ENCODE assay signal across 8 cellular contexts in genomic region chr16:56729351-56729735, GRCh38. TPM values are rescaled to one million over a fixed set of nuclear protein-coding genes. Genes with fewer than 3 reads are reported as not detected.
DNase-seq lines count a peak whose midpoint lies in the region; TF ChIP-seq lines count a peak whose summit lies in the region.

No MANE protein-coding gene starts in this region.

- TSS peak; percentile 69 for BruUV-seq in mammary epithelial cell (replicated peaks; lab: Mats Ljungman, UMichigan)

- peak overlapping the region; percentile 77 for H3K9ac ChIP-seq in mammary epithelial cell (ENCODE audit: insufficient read depth, low read length)
- H3K9ac ChIP-seq in mesendoderm (ENCODE audit: low read length), result peak overlapping the region; percentile 79

- DNase-seq in cardiac muscle cell (ENCODE audit: low read depth in 1 of 2, low spot score in 1 of 2) (no peak), cardiac septum (ENCODE audit: low spot score) (no peak), mammary epithelial cell (no peak), mesendoderm (no peak), COLO829 (ENCODE audit: low spot score) (no peak), NAMALWA (ENCODE audit: low spot score) (no peak), AG20443 (ENCODE audit: low spot score) (no peak), ureter (ENCODE audit: low spot score) (no peak)

- dilution Hi-C loops in mammary epithelial cell (cut with HindIII; ENCODE audit: low sequenced_read_pairs), result no loop called here

- CTCF ChIA-PET in mammary epithelial cell (lab: Charles Lee; ENCODE audit: low non-redundant PET), result no interaction called here

- 11% methylated on average over 3 of the region's 3 CpGs for WGBS in mammary epithelial cell (ENCODE audit: low coverage, missing lambda C conversion rate)
- no CpG with 5 or more reads among the region's 3 CpGs for WGBS in mesendoderm (ENCODE audit: extremely low coverage, insufficient coverage, low lambda C conversion rate)

- no peak overlapping the region for H4K8ac ChIP-seq in mesendoderm (ENCODE audit: low read depth, low read length)

- in situ Hi-C loops in mammary epithelial cell (cut with MboI; ENCODE audit: low sequenced_read_pairs in 2 of 2), result no loop called here

- TF ChIP-seq CTCF in cardiac muscle cell (IDR thresholded peaks at IDR 0.05; ENCODE audit: low read depth, low read length) (no peak), mammary epithelial cell (conservative IDR thresholded peaks at IDR 0.05 in 1 of 2, IDR thresholded peaks at IDR 0.05 in 1 of 2; ENCODE audit: extremely low read depth in 1 of 2, insufficient read depth in 1 of 2, low read depth in 1 of 2, low read length in 2 of 2) (no peak)

- H4K20me1 ChIP-seq in mammary epithelial cell (ENCODE audit: insufficient read depth, low read length), result no peaks in the 10 kb centered on the region

- H3K79me1 ChIP-seq in mesendoderm (ENCODE audit: low read length), result peaks cover 29% of the 10 kb centered on the region

- no peak overlapping the region for H3K4ac ChIP-seq in mesendoderm (ENCODE audit: low read depth, low read length)

- no peak overlapping the region for H4K5ac ChIP-seq in mesendoderm (ENCODE audit: low read length)

- H3K4me3 ChIP-seq in cardiac muscle cell (peak overlapping the region; percentile 60), mammary epithelial cell (replicated peaks in 1 of 3; ENCODE audit: insufficient read depth in 1 of 3, low read depth in 2 of 3, low read length in 3 of 3) (peak overlapping the region; percentile 57 to 88 (median 67)), mesendoderm (ENCODE audit: low read length) (peak overlapping the region; percentile 64)

- no peak overlapping the region for H2BK120ac ChIP-seq in mesendoderm (ENCODE audit: low read depth, low read length)

- H2BK5ac ChIP-seq in mesendoderm (ENCODE audit: low read length), result no peak overlapping the region

- H2AK5ac ChIP-seq in mesendoderm (ENCODE audit: low read length), result no peak overlapping the region

- H3K79me2 ChIP-seq in mammary epithelial cell (ENCODE audit: insufficient read depth, low read length), result peaks cover 47% of the 10 kb centered on the region
- peaks cover 40% of the 10 kb centered on the region for H3K79me2 ChIP-seq in mesendoderm (ENCODE audit: control insufficient read depth, insufficient read depth, low read length)

- H3K36me3 ChIP-seq in cardiac muscle cell (no peaks in the 10 kb centered on the region), mammary epithelial cell (ENCODE audit: insufficient read depth, low read length) (no peaks in the 10 kb centered on the region), mesendoderm (ENCODE audit: control insufficient read depth, insufficient read depth, low read length) (peaks cover 3% of the 10 kb centered on the region)

- H3K18ac ChIP-seq in mesendoderm (ENCODE audit: low read length), result peak overlapping the region; percentile 41

- peaks cover 14% of the 10 kb centered on the region for H3K4me1 ChIP-seq in cardiac muscle cell (ENCODE audit: low read depth)
- peaks cover 28% of the 10 kb centered on the region for H3K4me1 ChIP-seq in mammary epithelial cell (ENCODE audit: insufficient read depth, low read length)
- H3K4me1 ChIP-seq in mesendoderm (ENCODE audit: control insufficient read depth, low read depth, low read length), result no peaks in the 10 kb centered on the region

- no peaks in the 10 kb centered on the region for H3K27me3 ChIP-seq in cardiac muscle cell
- H3K27me3 ChIP-seq in mammary epithelial cell (ENCODE audit: insufficient read depth, low read length), result no peaks in the 10 kb centered on the region
- H3K27me3 ChIP-seq in mesendoderm (ENCODE audit: insufficient read depth, low read length, poor library complexity), result no peaks in the 10 kb centered on the region

- H3K4me2 ChIP-seq in mammary epithelial cell (ENCODE audit: insufficient read depth, low read depth, low read length), result peak overlapping the region; percentile 78
- H3K4me2 ChIP-seq in mesendoderm (ENCODE audit: low read length), result peak overlapping the region; percentile 42

- H3K23ac ChIP-seq in mesendoderm (ENCODE audit: low read length), result no peak overlapping the region

- H3K56ac ChIP-seq in mesendoderm (ENCODE audit: low read length), result peak overlapping the region; percentile 87

- H3K27ac ChIP-seq in cardiac muscle cell, result peak overlapping the region; percentile 94
- H3K27ac ChIP-seq in mammary epithelial cell (ENCODE audit: insufficient read depth, low read depth, low read length), result peak overlapping the region; percentile 73
- H3K27ac ChIP-seq in mesendoderm (ENCODE audit: low read depth, low read length), result no peak overlapping the region

- H2BK15ac ChIP-seq in mesendoderm (replicated peaks; ENCODE audit: low read depth), result no peak overlapping the region

- intact Hi-C loops in cardiac septum (cut with DNase I), result no loop called here
- intact Hi-C loops in mammary epithelial cell (cut with micrococcal nuclease), result loop anchor here (2.0 kb wide), 1 partner anchor 59 kb away; no protein-coding TSS in a partner anchor

- no peaks in the 10 kb centered on the region for H3K9me3 ChIP-seq in cardiac muscle cell (ENCODE audit: low read depth)
- H3K9me3 ChIP-seq in mammary epithelial cell (replicated peaks; ENCODE audit: insufficient read depth, low read length), result no peaks in the 10 kb centered on the region

- peak overlapping the region; percentile 86 for H2AFZ ChIP-seq in mammary epithelial cell (ENCODE audit: low read depth, low read length)

RNA-seq across cellular contexts. Expression of gene NUP93, which starts 0.6 kb away (rescaled TPM):
- total RNA-seq in cardiac muscle cell, result 110 and 115 TPM in 2 replicates
- polyA plus RNA-seq in cardiac muscle cell, result 127 and 157 TPM in 2 replicates
- 33.4 TPM for total RNA-seq in cardiac septum
- total RNA-seq in mammary epithelial cell, result 100 to 1,000 TPM in 1 of 2 donors, 10 to 100 TPM in 1; 49.3 to 100 TPM
- polyA plus RNA-seq in mammary epithelial cell, result 87.8 TPM
- 178 TPM for polyA minus RNA-seq in mammary epithelial cell
- polyA plus RNA-seq in mesendoderm (2013, experiment 1 of 2), result 132 TPM
- 134 TPM for polyA plus RNA-seq in mesendoderm (2013, experiment 2 of 2)
- 69.1 TPM for total RNA-seq in ureter

RNA-seq across cellular contexts. Expression of gene MT1X, which starts 47.1 kb away (rescaled TPM):
- total RNA-seq in cardiac muscle cell, result 5.7 and 13.3 TPM in 2 replicates
- polyA plus RNA-seq in cardiac muscle cell, result 9.3 and 11.1 TPM in 2 replicates
- 24.6 TPM for total RNA-seq in cardiac septum
- total RNA-seq in mammary epithelial cell, result 100 to 1,000 TPM in 1 of 2 donors, 10 to 100 TPM in 1; 85.4 to 591 TPM
- polyA plus RNA-seq in mammary epithelial cell, result 1,069 TPM
- polyA minus RNA-seq in mammary epithelial cell, result 517 TPM
- 556 TPM for polyA plus RNA-seq in mesendoderm (2013, experiment 1 of 2)
- 546 TPM for polyA plus RNA-seq in mesendoderm (2013, experiment 2 of 2)
- 110 TPM for total RNA-seq in ureter

RNA-seq across cellular contexts. Expression of gene MT1H, which starts 59.7 kb away (rescaled TPM):
- not detected in 2 replicates for total RNA-seq in cardiac muscle cell
- polyA plus RNA-seq in cardiac muscle cell, result not detected in 2 replicates
- not detected for total RNA-seq in cardiac septum
- not detected for total RNA-seq in mammary epithelial cell
- not detected for polyA plus RNA-seq in mammary epithelial cell
- not detected for polyA minus RNA-seq in mammary epithelial cell
- 8.5 TPM for polyA plus RNA-seq in mesendoderm (2013, experiment 1 of 2)
- polyA plus RNA-seq in mesendoderm (2013, experiment 2 of 2), result 8.3 TPM
- not detected for total RNA-seq in ureter
